ENCODE assay signal across 13 cellular contexts in genomic region chr7:15751191-15751701, GRCh38.
DNase-seq lines count a peak whose midpoint lies in the region; ATAC-seq, FAIRE-seq and TF ChIP-seq lines count a peak whose summit lies in the region.
"Had no signal": no experiment of that assay in that cellular context is flagged by ENCODE, and none has a peak within 500 bp of the region (broad histone marks: within the 10 kb centered on the region; RNA-seq: fewer than 3 reads in every experiment).

No MANE protein-coding gene starts in this region.

- no peak for ATAC-seq in GM21381 (IDR thresholded peaks at IDR 0.05; ENCODE audit: unreplicated experiment)
- no peak for ATAC-seq in GM18870 (IDR thresholded peaks at IDR 0.05; ENCODE audit: unreplicated experiment)
- ATAC-seq: foreskin keratinocyte had no signal

- peaks cover 5% of the 10 kb centered on the region for H3K9me3 Mint-ChIP-seq in Caco-2 (ENCODE audit: unreplicated experiment)

- no peak for DNase-seq in H54 (ENCODE audit: insufficient read length, low spot score)
- DNase-seq in cardiac fibroblast (ENCODE audit: low read depth in 2 of 2) = peak; percentile 45 to 86
- peak; percentile 12 for DNase-seq in left kidney (ENCODE audit: low read depth, low spot score)
- no peak for DNase-seq in tibial artery
- DNase-seq in Caco-2 = no peak
- DNase-seq: activated CD4-positive, alpha-beta T cell treated with anti-CD3 and anti-CD28 coated beads, Interleukin-2, amount 50 U/mL, for 4 hours; CD4-positive, CD25-positive, alpha-beta regulatory T cell; foreskin keratinocyte; NCI-H1105; nucleus accumbens had no signal

- H3K36me3 Mint-ChIP-seq in Caco-2 (ENCODE audit: insufficient read depth, unreplicated experiment) = no peaks in the 10 kb centered on the region
- H3K36me3 Mint-ChIP-seq: CD4-positive, CD25-positive, alpha-beta regulatory T cell had no signal

- FAIRE-seq in H54 (lab: Jason Lieb, UNC) = peak; percentile 86
- FAIRE-seq: GM19239 had no signal

- H3K4me1 ChIP-seq in tibial artery (peaks cover 0 to 51% (median 7%) of the 10 kb centered on the region in 4 donors), Caco-2 (no peaks in the 10 kb centered on the region)
- H3K4me1 ChIP-seq: foreskin keratinocyte had no signal

- POLR2A ChIA-PET in Caco-2 (lab: Charles Lee) = no interaction called here

- no peaks in the 10 kb centered on the region for H3K36me3 ChIP-seq in tibial artery
- H3K36me3 ChIP-seq in Caco-2 (ENCODE audit: control insufficient read depth, insufficient read depth, low read length) = no peaks in the 10 kb centered on the region

- H3K9me3 ChIP-seq in tibial artery = no peaks in the 10 kb centered on the region
- H3K9me3 ChIP-seq in Caco-2 = peaks cover 10% of the 10 kb centered on the region; the same call in 1 of the 2 replicates

- CTCF ChIA-PET in Caco-2 (lab: Charles Lee) = no interaction called here

- H3K27ac ChIP-seq in tibial artery = peak overlapping the region; percentile 10 to 39
- H3K27ac ChIP-seq: foreskin keratinocyte had no signal

- intact Hi-C loops in tibial artery (cut with DNase I; ENCODE audit: low total_unique reads) (no loop called here), Caco-2 (cut with micrococcal nuclease; ENCODE audit: unreplicated experiment) (no loop called here)

- no peak for TF ChIP-seq POLR2A in H54 (IDR thresholded peaks at IDR 0.05; ENCODE audit: low read depth, low read length)

- H3K4me3 ChIP-seq in cardiac fibroblast (replicated peaks in 1 of 2; ENCODE audit: low read depth in 2 of 2, low read length in 2 of 2) (no peak overlapping the region), tibial artery (no peak overlapping the region), Caco-2 (ENCODE audit: low read depth, low read length) (no peak overlapping the region)

- H3K27me3 ChIP-seq in tibial artery (no peaks in the 10 kb centered on the region), Caco-2 (replicated peaks; ENCODE audit: control insufficient read depth, insufficient read depth, low read length) (no peaks in the 10 kb centered on the region)
- H3K27me3 ChIP-seq: foreskin keratinocyte had no signal

- H3K4me3 Mint-ChIP-seq in Caco-2 (ENCODE audit: unreplicated experiment) = no peak overlapping the region
- H3K4me3 Mint-ChIP-seq: CD4-positive, CD25-positive, alpha-beta regulatory T cell had no signal

- no peaks in the 10 kb centered on the region for H3K27me3 Mint-ChIP-seq in Caco-2 (ENCODE audit: insufficient read depth, unreplicated experiment)
- H3K27me3 Mint-ChIP-seq: CD4-positive, CD25-positive, alpha-beta regulatory T cell had no signal

- no peak for TF ChIP-seq CTCF in cardiac fibroblast (IDR thresholded peaks at IDR 0.05; ENCODE audit: low read depth, low read length)
- no peak for TF ChIP-seq CTCF in tibial artery (IDR thresholded peaks at IDR 0.05)
- no peak for TF ChIP-seq CTCF in Caco-2 (IDR thresholded peaks at IDR 0.05; ENCODE audit: insufficient read depth in 1 of 2, low read depth in 1 of 2, low read length in 1 of 2, severe bottlenecking in 1 of 2, unreplicated experiment in 1 of 2)

- no peak overlapping the region for H3K27ac Mint-ChIP-seq in Caco-2 (ENCODE audit: unreplicated experiment)
- H3K27ac Mint-ChIP-seq: CD4-positive, CD25-positive, alpha-beta regulatory T cell had no signal

- H3K4me1 Mint-ChIP-seq in Caco-2 (ENCODE audit: low read depth, unreplicated experiment) = no peaks in the 10 kb centered on the region
- H3K4me1 Mint-ChIP-seq: CD4-positive, CD25-positive, alpha-beta regulatory T cell had no signal

- no TSS peak for BruUV-seq in Caco-2 (replicated peaks; lab: Mats Ljungman, UMichigan)

Comparison
In these comparisons a context has a peak if more than half of its experiments do, and no peak if none do; other contexts are left out.
1. DNase-seq: peak in cardiac fibroblast (2 of 2) and left kidney (single experiment); none in H54 (single experiment), tibial artery (0 of 2) and Caco-2 (0 of 2).